20 cellular contexts compared by ENCODE assay signal in the genomic region with DNA sequence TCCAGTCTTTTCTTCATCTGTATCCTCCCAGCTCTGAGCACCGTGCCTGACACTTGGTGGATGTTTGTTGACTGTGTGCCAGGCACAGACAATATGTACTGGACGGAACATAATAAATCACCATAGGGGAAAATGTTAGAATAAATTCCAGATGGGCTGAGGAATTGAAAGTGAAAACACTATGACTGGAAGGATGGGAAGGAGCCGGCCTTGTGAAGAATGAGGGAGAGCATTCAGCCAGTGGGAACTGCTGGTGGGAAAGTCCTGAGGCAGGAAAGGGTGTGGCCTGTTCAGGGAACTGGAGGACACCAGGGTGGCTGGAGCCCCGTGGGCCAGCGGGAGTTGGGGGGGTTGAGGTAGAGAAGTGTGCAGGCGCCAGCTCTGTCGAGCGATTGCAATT.
DNase-seq lines count a peak whose midpoint lies in the region; ATAC-seq and TF ChIP-seq lines count a peak whose summit lies in the region.
"Had no signal": no experiment of that assay in that cellular context is flagged by ENCODE, and none has a peak within 500 bp of the region (broad histone marks: within the 10 kb centered on the region; RNA-seq: fewer than 3 reads in every experiment).

No MANE protein-coding gene starts in this region.

- H3K9me3 Mint-ChIP-seq in Calu3 (ENCODE audit: low read depth, unreplicated experiment), result no peaks in the 10 kb centered on the region
- no peaks in the 10 kb centered on the region for H3K9me3 Mint-ChIP-seq in brain
- no peaks in the 10 kb centered on the region for H3K9me3 Mint-ChIP-seq in activated T-cell treated with anti-CD3 and anti-CD28 coated beads, Interleukin-2, amount 50 U/mL, for 4 hours
- H3K9me3 Mint-ChIP-seq: activated naive CD8-positive, alpha-beta T cell treated with anti-CD3 and anti-CD28 coated beads, Interleukin-2, amount 50 U/mL, for 24 hours; T-helper 1 cell treated with Interleukin-12 subunit alpha and Interleukin-12 subunit beta and Interleukin-4 antibody, amounts not matched to agents 30 μg/mL and 1 μg/mL, for 36 hours had no signal

- no peak for ATAC-seq in GM19395 (IDR thresholded peaks at IDR 0.05; ENCODE audit: unreplicated experiment)
- no peak for ATAC-seq in GM19328 (IDR thresholded peaks at IDR 0.05; ENCODE audit: unreplicated experiment)
- no peak for ATAC-seq in activated T-cell treated with anti-CD3 and anti-CD28 coated beads, Interleukin-2, amount 50 U/mL, for 4 hours
- ATAC-seq: activated CD8-positive, alpha-beta T cell treated with anti-CD3 and anti-CD28 coated beads, Interleukin-2, amount 10 ng/mL, durations not matched to agents 7 days and 5 days; activated naive CD8-positive, alpha-beta T cell treated with anti-CD3 and anti-CD28 coated beads, Interleukin-2, amount 50 U/mL, for 24 hours; foreskin keratinocyte; mucosa of descending colon had no signal

- no peaks in the 10 kb centered on the region for H3K4me1 Mint-ChIP-seq in Calu3 (ENCODE audit: low read depth, unreplicated experiment)
- H3K4me1 Mint-ChIP-seq in brain, result no peaks in the 10 kb centered on the region
- no peaks in the 10 kb centered on the region for H3K4me1 Mint-ChIP-seq in activated T-cell treated with anti-CD3 and anti-CD28 coated beads, Interleukin-2, amount 50 U/mL, for 4 hours (ENCODE audit: low read depth)
- H3K4me1 Mint-ChIP-seq: activated naive CD8-positive, alpha-beta T cell treated with anti-CD3 and anti-CD28 coated beads, Interleukin-2, amount 50 U/mL, for 24 hours had no signal

- H3K27ac Mint-ChIP-seq in Calu3 (ENCODE audit: unreplicated experiment) (peak overlapping the region; percentile 9), brain (peak overlapping the region in 3 of 5 experiments; percentile 3 to 22 (median 8))
- H3K27ac Mint-ChIP-seq: activated CD8-positive, alpha-beta T cell treated with anti-CD3 and anti-CD28 coated beads, Interleukin-2, amount 10 ng/mL, durations not matched to agents 7 days and 5 days; activated naive CD8-positive, alpha-beta T cell treated with anti-CD3 and anti-CD28 coated beads, Interleukin-2, amount 50 U/mL, for 24 hours; T-helper 1 cell treated with Interleukin-12 subunit alpha and Interleukin-12 subunit beta and Interleukin-4 antibody, amounts not matched to agents 30 μg/mL and 1 μg/mL, for 36 hours had no signal

- intact Hi-C loops in Calu3 (cut with micrococcal nuclease; ENCODE audit: unreplicated experiment), result no loop called here

- H3K36me3 Mint-ChIP-seq in Calu3 (ENCODE audit: insufficient read depth, unreplicated experiment), result peaks cover 42% of the 10 kb centered on the region
- peaks cover 67% of the 10 kb centered on the region for H3K36me3 Mint-ChIP-seq in brain
- H3K36me3 Mint-ChIP-seq in activated T-cell treated with anti-CD3 and anti-CD28 coated beads, Interleukin-2, amount 50 U/mL, for 4 hours (ENCODE audit: insufficient read depth), result peaks cover 50% of the 10 kb centered on the region

- BruUV-seq in Calu3 (replicated peaks; lab: Mats Ljungman, UMichigan), result no TSS peak

- no peaks in the 10 kb centered on the region for H3K27me3 Mint-ChIP-seq in Calu3 (ENCODE audit: unreplicated experiment)
- no peaks in the 10 kb centered on the region for H3K27me3 Mint-ChIP-seq in brain
- H3K27me3 Mint-ChIP-seq in activated T-cell treated with anti-CD3 and anti-CD28 coated beads, Interleukin-2, amount 50 U/mL, for 4 hours (ENCODE audit: low read depth), result no peaks in the 10 kb centered on the region
- H3K27me3 Mint-ChIP-seq: activated naive CD8-positive, alpha-beta T cell treated with anti-CD3 and anti-CD28 coated beads, Interleukin-2, amount 50 U/mL, for 24 hours had no signal

- DNase-seq in A172 (ENCODE audit: low spot score) (peak; percentile 4), Calu3 (no peak), foreskin fibroblast (peak; percentile 58 to 79), NCI-H748 (lab: John Stamatoyannopoulos, UW; ENCODE audit: unreplicated experiment) (no peak)
- no peak for DNase-seq in activated T-cell treated with anti-CD3 and anti-CD28 coated beads, Interleukin-2, amount 50 U/mL, for 4 hours
- DNase-seq: activated CD8-positive, alpha-beta T cell treated with anti-CD3 and anti-CD28 coated beads, Interleukin-2, amount 10 ng/mL, durations not matched to agents 7 days and 5 days; activated naive CD8-positive, alpha-beta T cell treated with anti-CD3 and anti-CD28 coated beads, Interleukin-2, amount 50 U/mL, for 24 hours; AML-193; caudate nucleus; COR-L47; effector CD8-positive, alpha-beta T cell; foreskin keratinocyte; mucosa of descending colon; NCI-H526 treated with DMSO at 0.1 percent for 48 hours; SIG-M5; WERI-Rb-1 had no signal

- TF ChIP-seq CTCF in Calu3 (IDR thresholded peaks at IDR 0.05; ENCODE audit: unreplicated experiment) (no peak), brain (conservative IDR thresholded peaks at IDR 0.05) (no peak), foreskin fibroblast (IDR thresholded peaks at IDR 0.05; ENCODE audit: low read depth, low read length) (no peak)

- CTCF ChIA-PET in Calu3 (lab: Charles Lee), result no interaction called here

- H3K4me3 Mint-ChIP-seq in Calu3 (ENCODE audit: low read depth, unreplicated experiment), result no peak overlapping the region
- no peak overlapping the region for H3K4me3 Mint-ChIP-seq in brain
- H3K4me3 Mint-ChIP-seq in activated T-cell treated with anti-CD3 and anti-CD28 coated beads, Interleukin-2, amount 50 U/mL, for 4 hours, result no peak overlapping the region
- H3K4me3 Mint-ChIP-seq: activated CD8-positive, alpha-beta T cell treated with anti-CD3 and anti-CD28 coated beads, Interleukin-2, amount 10 ng/mL, durations not matched to agents 7 days and 5 days; activated naive CD8-positive, alpha-beta T cell treated with anti-CD3 and anti-CD28 coated beads, Interleukin-2, amount 50 U/mL, for 24 hours; T-helper 1 cell treated with Interleukin-12 subunit alpha and Interleukin-12 subunit beta and Interleukin-4 antibody, amounts not matched to agents 30 μg/mL and 1 μg/mL, for 36 hours had no signal

- no peak overlapping the region for H3K4me3 ChIP-seq in foreskin fibroblast (ENCODE audit: low read depth in 1 of 2, low read length in 2 of 2)
- H3K4me3 ChIP-seq: mucosa of descending colon had no signal

Comparison
In these comparisons a context has a peak if more than half of its experiments do, and no peak if none do; other contexts are left out.
1. DNase-seq: peak in A172 (single experiment) and foreskin fibroblast (2 of 2); none in Calu3 (single experiment), NCI-H748 (single experiment) and activated T-cell treated with anti-CD3 and anti-CD28 coated beads, Interleukin-2, amount 50 U/mL, for 4 hours (single experiment).